ENCODE assay signal across 1 cellular context in the genomic region with DNA sequence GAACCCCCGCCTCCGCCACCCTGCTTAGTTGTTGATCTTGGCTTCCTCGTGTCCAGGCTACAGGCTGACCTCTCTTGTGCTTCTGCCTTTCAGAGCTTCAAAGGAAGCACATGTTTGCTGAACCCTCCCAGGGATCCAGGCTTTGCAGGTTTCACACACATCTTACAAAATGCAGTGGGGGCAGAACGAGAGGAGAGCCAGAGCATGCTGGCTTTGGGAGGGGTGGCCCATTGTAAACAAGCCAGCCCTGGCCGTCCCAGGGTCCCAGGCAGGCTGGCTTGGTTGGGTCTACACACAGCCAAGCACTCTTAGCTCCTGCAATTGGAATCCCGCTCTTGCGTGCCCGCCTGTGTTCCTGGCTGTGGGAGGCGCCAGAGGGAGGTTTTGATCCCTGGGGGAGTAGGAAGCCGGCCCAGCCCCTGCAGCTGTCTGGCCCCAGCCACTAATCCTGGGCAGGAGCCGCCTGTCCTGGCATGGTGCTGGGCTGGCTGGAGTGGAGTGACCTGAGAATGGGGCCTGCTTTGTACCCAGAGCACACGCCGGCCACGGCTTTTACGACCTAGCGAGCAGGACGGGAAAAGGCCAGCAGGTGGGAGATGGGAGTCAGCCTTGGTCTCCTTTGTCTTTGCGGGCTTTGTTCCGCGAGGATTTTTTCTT.
TF ChIP-seq lines count a peak whose summit lies in the region.

No MANE protein-coding gene starts in this region.

TF ChIP-seq in HepG2, 621 proteins besides CTCF, POLR2A, EP300 and RAD21 (continued from another document and continues in another):
- TF ChIP-seq POGZ (CRISPR knock-in tag; IDR thresholded peaks at IDR 0.05) (peak; percentile 92), ZNF703 (CRISPR knock-in tag; IDR thresholded peaks at IDR 0.05; ENCODE audit: borderline replicate concordance) (no peak), ZNF674 (CRISPR knock-in tag; IDR thresholded peaks at IDR 0.05; ENCODE audit: low read depth) (no peak), ZBTB21 (CRISPR knock-in tag; IDR thresholded peaks at IDR 0.05) (no peak), ZFP82 (CRISPR knock-in tag; IDR thresholded peaks at IDR 0.05; ENCODE audit: borderline replicate concordance) (no peak), ZMYM2 (CRISPR knock-in tag; IDR thresholded peaks at IDR 0.05) (peak; percentile 81), ZNF10 (CRISPR knock-in tag; IDR thresholded peaks at IDR 0.05; ENCODE audit: borderline replicate concordance, low read depth) (no peak), ZNF296 (CRISPR knock-in tag; conservative IDR thresholded peaks at IDR 0.05) (no peak; the same call in 1 of the 2 replicates), DNMT3B (CRISPR knock-in tag; conservative IDR thresholded peaks at IDR 0.05) (peak; percentile 94; the same call in 1 of the 2 replicates), TCF7 (IDR thresholded peaks at IDR 0.05; ENCODE audit: low read depth) (peak; percentile 95), KLF11 (CRISPR knock-in tag; IDR thresholded peaks at IDR 0.05) (peak; percentile 98), NFE2L2 (IDR thresholded peaks at IDR 0.05; ENCODE audit: low read length) (no peak), ZNF33A (CRISPR knock-in tag; IDR thresholded peaks at IDR 0.05; ENCODE audit: borderline replicate concordance) (no peak), REXO4 (CRISPR knock-in tag; IDR thresholded peaks at IDR 0.05; ENCODE audit: borderline replicate concordance) (no peak), ZNF143 (CRISPR knock-in tag; IDR thresholded peaks at IDR 0.05) (peak; percentile 71; the same call in 1 of the 2 replicates), U2AF2 (IDR thresholded peaks at IDR 0.05; ENCODE audit: low read depth, low read length) (no peak), ZBTB7B (CRISPR knock-in tag; IDR thresholded peaks at IDR 0.05) (peak; percentile 99), SALL2 (CRISPR knock-in tag; IDR thresholded peaks at IDR 0.05) (peak; percentile 85), ZFP36L2 (CRISPR knock-in tag; IDR thresholded peaks at IDR 0.05) (no peak), ZSCAN12 (CRISPR knock-in tag; IDR thresholded peaks at IDR 0.05) (peak; percentile 93; the same call in 1 of the 2 replicates), CBX2 (IDR thresholded peaks at IDR 0.05; ENCODE audit: low read depth, low read length) (no peak), CBX2 (CRISPR knock-in tag; IDR thresholded peaks at IDR 0.05; ENCODE audit: low read depth) (no peak), CENPT (CRISPR knock-in tag; IDR thresholded peaks at IDR 0.05; ENCODE audit: low read depth) (peak; percentile 94; the same call in 1 of the 2 replicates), MED13 (CRISPR knock-in tag; IDR thresholded peaks at IDR 0.05) (peak; percentile 78; the same call in 1 of the 2 replicates), MEIS1 (CRISPR knock-in tag; IDR thresholded peaks at IDR 0.05; ENCODE audit: borderline replicate concordance) (peak; percentile 35; the same call in 1 of the 2 replicates), TEAD3 (CRISPR knock-in tag; optimal IDR thresholded peaks at IDR 0.05; ENCODE audit: borderline replicate concordance) (peak; percentile 88), SIN3A (IDR thresholded peaks at IDR 0.05; ENCODE audit: borderline replicate concordance, low read depth, low read length) (peak; percentile 75), GATAD1 (CRISPR knock-in tag; IDR thresholded peaks at IDR 0.05) (peak; percentile 75), MEIS2 (CRISPR knock-in tag; IDR thresholded peaks at IDR 0.05) (peak; percentile 72), ZNF598 (CRISPR knock-in tag; IDR thresholded peaks at IDR 0.05; ENCODE audit: borderline replicate concordance) (peak; percentile 95), ZNF451 (CRISPR knock-in tag; IDR thresholded peaks at IDR 0.05) (peak; percentile 92; the same call in 1 of the 2 replicates), ZNF382 (CRISPR knock-in tag; IDR thresholded peaks at IDR 0.05; ENCODE audit: borderline replicate concordance) (no peak)
- TF ChIP-seq, protein P1, sequence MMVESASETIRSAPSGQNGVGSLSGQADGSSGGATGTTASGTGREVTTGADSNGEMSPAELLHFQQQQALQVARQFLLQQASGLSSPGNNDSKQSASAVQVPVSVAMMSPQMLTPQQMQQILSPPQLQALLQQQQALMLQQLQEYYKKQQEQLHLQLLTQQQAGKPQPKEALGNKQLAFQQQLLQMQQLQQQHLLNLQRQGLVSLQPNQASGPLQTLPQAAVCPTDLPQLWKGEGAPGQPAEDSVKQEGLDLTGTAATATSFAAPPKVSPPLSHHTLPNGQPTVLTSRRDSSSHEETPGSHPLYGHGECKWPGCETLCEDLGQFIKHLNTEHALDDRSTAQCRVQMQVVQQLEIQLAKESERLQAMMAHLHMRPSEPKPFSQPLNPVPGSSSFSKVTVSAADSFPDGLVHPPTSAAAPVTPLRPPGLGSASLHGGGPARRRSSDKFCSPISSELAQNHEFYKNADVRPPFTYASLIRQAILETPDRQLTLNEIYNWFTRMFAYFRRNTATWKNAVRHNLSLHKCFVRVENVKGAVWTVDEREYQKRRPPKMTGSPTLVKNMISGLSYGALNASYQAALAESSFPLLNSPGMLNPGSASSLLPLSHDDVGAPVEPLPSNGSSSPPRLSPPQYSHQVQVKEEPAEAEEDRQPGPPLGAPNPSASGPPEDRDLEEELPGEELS (CRISPR knock-in tag; IDR thresholded peaks at IDR 0.05): peak; percentile 97
- TF ChIP-seq, protein P2, sequence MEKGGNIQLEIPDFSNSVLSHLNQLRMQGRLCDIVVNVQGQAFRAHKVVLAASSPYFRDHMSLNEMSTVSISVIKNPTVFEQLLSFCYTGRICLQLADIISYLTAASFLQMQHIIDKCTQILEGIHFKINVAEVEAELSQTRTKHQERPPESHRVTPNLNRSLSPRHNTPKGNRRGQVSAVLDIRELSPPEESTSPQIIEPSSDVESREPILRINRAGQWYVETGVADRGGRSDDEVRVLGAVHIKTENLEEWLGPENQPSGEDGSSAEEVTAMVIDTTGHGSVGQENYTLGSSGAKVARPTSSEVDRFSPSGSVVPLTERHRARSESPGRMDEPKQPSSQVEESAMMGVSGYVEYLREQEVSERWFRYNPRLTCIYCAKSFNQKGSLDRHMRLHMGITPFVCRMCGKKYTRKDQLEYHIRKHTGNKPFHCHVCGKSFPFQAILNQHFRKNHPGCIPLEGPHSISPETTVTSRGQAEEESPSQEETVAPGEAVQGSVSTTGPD (CRISPR knock-in tag; IDR thresholded peaks at IDR 0.05): no peak
- TF ChIP-seq, protein P3, sequence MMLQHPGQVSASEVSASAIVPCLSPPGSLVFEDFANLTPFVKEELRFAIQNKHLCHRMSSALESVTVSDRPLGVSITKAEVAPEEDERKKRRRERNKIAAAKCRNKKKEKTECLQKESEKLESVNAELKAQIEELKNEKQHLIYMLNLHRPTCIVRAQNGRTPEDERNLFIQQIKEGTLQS (CRISPR knock-in tag; IDR thresholded peaks at IDR 0.05): peak; percentile 23; the same call in 1 of the 2 replicates
- TF ChIP-seq, protein P4, sequence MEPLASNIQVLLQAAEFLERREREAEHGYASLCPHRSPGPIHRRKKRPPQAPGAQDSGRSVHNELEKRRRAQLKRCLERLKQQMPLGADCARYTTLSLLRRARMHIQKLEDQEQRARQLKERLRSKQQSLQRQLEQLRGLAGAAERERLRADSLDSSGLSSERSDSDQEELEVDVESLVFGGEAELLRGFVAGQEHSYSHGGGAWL (CRISPR knock-in tag; IDR thresholded peaks at IDR 0.05): peak; percentile 67; the same call in 1 of the 2 replicates
- TF ChIP-seq, protein P5, sequence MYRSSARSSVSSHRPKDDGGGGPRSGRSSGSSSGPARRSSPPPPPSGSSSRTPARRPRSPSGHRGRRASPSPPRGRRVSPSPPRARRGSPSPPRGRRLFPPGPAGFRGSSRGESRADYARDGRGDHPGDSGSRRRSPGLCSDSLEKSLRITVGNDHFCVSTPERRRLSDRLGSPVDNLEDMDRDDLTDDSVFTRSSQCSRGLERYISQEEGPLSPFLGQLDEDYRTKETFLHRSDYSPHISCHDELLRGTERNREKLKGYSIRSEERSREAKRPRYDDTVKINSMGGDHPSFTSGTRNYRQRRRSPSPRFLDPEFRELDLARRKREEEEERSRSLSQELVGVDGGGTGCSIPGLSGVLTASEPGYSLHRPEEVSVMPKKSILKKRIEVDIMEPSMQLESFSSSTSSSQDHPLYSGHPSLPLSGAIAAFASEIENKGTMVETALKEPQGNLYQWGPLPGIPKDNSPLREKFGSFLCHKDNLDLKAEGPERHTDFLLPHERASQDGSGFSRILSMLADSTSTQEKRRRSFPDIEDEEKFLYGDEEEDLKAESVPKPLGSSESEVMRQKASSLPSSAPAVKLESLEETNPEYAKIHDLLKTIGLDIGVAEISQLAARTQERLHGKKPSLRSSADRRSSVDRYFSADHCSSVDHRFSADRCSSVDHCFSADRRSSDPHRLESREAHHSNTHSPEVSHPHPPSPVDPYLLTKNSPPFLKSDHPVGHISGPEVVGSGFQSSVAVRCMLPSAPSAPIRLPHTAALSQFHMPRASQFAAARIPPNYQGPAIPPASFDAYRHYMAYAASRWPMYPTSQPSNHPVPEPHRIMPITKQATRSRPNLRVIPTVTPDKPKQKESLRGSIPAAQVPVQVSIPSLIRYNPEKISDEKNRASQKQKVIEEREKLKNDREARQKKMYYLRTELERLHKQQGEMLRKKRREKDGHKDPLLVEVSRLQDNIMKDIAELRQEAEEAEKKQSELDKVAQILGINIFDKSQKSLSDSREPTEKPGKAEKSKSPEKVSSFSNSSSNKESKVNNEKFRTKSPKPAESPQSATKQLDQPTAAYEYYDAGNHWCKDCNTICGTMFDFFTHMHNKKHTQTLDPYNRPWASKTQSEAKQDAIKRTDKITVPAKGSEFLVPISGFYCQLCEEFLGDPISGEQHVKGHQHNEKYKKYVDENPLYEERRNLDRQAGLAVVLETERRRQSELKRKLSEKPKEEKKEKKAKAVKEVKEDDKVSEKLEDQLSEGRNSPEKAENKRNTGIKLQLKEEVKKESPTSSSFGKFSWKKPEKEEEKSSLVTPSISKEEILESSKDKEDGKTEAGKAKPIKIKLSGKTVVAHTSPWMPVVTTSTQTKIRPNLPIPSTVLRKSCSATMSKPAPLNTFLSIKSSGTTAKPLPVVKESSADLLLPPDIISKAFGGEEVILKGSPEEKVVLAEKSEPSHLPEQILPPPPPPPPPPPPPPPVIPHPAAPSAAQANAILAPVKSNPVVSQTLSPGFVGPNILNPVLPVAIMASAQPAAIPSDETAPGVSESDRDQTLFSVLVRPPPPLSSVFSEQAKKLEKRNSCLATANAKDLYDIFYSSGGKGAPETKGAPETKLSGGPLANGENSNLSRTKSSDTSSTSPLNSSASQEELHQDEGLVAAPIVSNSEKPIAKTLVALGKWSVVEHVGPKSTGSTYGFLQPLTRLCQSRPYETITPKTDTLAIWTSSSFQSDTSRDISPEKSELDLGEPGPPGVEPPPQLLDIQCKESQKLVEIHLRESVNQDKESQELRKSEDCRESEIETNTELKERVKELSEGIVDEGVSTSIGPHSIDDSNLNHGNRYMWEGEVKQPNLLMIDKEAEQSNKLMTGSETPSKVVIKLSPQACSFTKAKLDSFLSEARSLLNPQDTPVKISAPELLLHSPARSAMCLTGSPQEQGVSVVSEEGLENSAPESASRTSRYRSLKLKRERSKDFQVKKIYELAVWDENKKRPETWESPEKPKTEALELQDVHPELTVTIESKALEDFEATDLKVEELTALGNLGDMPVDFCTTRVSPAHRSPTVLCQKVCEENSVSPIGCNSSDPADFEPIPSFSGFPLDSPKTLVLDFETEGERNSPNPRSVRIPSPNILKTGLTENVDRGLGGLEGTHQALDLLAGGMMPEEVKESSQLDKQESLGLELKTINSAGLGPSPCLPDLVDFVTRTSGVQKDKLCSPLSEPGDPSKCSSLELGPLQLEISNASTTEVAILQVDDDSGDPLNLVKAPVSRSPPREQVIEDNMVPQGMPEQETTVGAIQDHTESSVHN (CRISPR knock-in tag; IDR thresholded peaks at IDR 0.05): no peak; the same call in 1 of the 2 replicates
- TF ChIP-seq, protein P6, sequence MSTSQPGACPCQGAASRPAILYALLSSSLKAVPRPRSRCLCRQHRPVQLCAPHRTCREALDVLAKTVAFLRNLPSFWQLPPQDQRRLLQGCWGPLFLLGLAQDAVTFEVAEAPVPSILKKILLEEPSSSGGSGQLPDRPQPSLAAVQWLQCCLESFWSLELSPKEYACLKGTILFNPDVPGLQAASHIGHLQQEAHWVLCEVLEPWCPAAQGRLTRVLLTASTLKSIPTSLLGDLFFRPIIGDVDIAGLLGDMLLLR (CRISPR knock-in tag; IDR thresholded peaks at IDR 0.05): peak; percentile 93
- TF ChIP-seq, protein P7, sequence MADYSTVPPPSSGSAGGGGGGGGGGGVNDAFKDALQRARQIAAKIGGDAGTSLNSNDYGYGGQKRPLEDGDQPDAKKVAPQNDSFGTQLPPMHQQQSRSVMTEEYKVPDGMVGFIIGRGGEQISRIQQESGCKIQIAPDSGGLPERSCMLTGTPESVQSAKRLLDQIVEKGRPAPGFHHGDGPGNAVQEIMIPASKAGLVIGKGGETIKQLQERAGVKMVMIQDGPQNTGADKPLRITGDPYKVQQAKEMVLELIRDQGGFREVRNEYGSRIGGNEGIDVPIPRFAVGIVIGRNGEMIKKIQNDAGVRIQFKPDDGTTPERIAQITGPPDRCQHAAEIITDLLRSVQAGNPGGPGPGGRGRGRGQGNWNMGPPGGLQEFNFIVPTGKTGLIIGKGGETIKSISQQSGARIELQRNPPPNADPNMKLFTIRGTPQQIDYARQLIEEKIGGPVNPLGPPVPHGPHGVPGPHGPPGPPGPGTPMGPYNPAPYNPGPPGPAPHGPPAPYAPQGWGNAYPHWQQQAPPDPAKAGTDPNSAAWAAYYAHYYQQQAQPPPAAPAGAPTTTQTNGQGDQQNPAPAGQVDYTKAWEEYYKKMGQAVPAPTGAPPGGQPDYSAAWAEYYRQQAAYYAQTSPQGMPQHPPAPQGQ (CRISPR knock-in tag; IDR thresholded peaks at IDR 0.05; ENCODE audit: borderline replicate concordance): 0 out of 2 replicates have a peak, but pooled peaks have one; percentile 8
- TF ChIP-seq, protein P8, sequence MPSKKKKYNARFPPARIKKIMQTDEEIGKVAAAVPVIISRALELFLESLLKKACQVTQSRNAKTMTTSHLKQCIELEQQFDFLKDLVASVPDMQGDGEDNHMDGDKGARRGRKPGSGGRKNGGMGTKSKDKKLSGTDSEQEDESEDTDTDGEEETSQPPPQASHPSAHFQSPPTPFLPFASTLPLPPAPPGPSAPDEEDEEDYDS (CRISPR knock-in tag; IDR thresholded peaks at IDR 0.05): peak; percentile 79
- TF ChIP-seq, protein P9, sequence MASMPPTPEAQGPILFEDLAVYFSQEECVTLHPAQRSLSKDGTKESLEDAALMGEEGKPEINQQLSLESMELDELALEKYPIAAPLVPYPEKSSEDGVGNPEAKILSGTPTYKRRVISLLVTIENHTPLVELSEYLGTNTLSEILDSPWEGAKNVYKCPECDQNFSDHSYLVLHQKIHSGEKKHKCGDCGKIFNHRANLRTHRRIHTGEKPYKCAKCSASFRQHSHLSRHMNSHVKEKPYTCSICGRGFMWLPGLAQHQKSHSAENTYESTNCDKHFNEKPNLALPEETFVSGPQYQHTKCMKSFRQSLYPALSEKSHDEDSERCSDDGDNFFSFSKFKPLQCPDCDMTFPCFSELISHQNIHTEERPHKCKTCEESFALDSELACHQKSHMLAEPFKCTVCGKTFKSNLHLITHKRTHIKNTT (CRISPR knock-in tag; IDR thresholded peaks at IDR 0.05): no peak
- TF ChIP-seq, protein P10, sequence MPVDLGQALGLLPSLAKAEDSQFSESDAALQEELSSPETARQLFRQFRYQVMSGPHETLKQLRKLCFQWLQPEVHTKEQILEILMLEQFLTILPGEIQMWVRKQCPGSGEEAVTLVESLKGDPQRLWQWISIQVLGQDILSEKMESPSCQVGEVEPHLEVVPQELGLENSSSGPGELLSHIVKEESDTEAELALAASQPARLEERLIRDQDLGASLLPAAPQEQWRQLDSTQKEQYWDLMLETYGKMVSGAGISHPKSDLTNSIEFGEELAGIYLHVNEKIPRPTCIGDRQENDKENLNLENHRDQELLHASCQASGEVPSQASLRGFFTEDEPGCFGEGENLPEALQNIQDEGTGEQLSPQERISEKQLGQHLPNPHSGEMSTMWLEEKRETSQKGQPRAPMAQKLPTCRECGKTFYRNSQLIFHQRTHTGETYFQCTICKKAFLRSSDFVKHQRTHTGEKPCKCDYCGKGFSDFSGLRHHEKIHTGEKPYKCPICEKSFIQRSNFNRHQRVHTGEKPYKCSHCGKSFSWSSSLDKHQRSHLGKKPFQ (CRISPR knock-in tag; IDR thresholded peaks at IDR 0.05; ENCODE audit: insufficient replicate concordance): peak; percentile 61
